19 cellular contexts compared by ENCODE assay signal in the genomic region with DNA sequence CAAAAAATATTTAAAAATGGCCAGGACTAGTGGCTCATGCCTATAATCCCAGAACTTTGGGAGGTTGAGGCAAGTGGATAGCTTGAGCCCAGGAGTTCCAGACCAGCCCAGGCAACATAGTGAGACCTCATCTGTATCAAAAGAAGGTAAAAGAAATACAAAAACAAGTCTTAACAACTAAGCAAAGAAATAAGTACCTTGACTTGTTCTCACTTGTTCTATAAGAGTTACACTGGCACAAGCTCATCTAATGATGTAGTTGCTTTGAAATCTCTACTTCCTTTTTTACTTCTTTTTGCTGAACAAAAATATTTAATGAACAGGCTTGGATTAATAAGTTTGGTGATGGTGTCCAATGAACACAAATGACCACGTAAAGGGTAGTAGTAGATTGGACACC.
DNase-seq lines count a peak whose midpoint lies in the region; FAIRE-seq and TF ChIP-seq lines count a peak whose summit lies in the region.
"Had no signal": no experiment of that assay in that cellular context is flagged by ENCODE, and none has a peak within 500 bp of the region (broad histone marks: within the 10 kb centered on the region; RNA-seq: fewer than 3 reads in every experiment).

No MANE protein-coding gene starts in this region.

- H3K27me3 ChIP-seq in MM.1S (replicated peaks; ENCODE audit: insufficient read depth, low read length) (no peaks in the 10 kb centered on the region), bronchial epithelial cell (ENCODE audit: control insufficient read depth, insufficient read depth, low read length) (no peaks in the 10 kb centered on the region), parathyroid adenoma (ENCODE audit: control insufficient read depth, insufficient read depth, low read length) (no peaks in the 10 kb centered on the region), H9 (ENCODE audit: insufficient read depth, low read length) (no peaks in the 10 kb centered on the region)
- H3K27me3 ChIP-seq: adrenal gland, stomach had no signal

- H3K36me3 Mint-ChIP-seq in activated CD4-positive, alpha-beta T cell treated with anti-CD3 and anti-CD28 coated beads, Interleukin-2, amount 10 ng/mL, durations not matched to agents 24 days and 14 days (ENCODE audit: low read depth): peaks cover 5% of the 10 kb centered on the region
- H3K36me3 Mint-ChIP-seq in H9 (ENCODE audit: insufficient read depth in 1 of 3, low read depth in 3 of 3): peaks cover 0 to 5% (median 2%) of the 10 kb centered on the region in 3 experiments; a peak in 4 of 7 replicates

- H3K4me1 ChIP-seq in MM.1S (ENCODE audit: low read length) (peaks cover 54% of the 10 kb centered on the region), parathyroid adenoma (peaks cover 45% of the 10 kb centered on the region), H9 (ENCODE audit: insufficient read depth, low read length) (no peaks in the 10 kb centered on the region)

- no peaks in the 10 kb centered on the region for H3K79me1 ChIP-seq in H9 (ENCODE audit: insufficient read depth, low read depth, low read length, poor library complexity, severe bottlenecking)

- H3K4ac ChIP-seq in H9 (ENCODE audit: low read depth, low read length): no peak overlapping the region

- H3K36me3 ChIP-seq in MM.1S (replicated peaks; ENCODE audit: insufficient read depth, low read length) (no peaks in the 10 kb centered on the region), bronchial epithelial cell (ENCODE audit: control insufficient read depth, insufficient read depth, low read length) (no peaks in the 10 kb centered on the region), parathyroid adenoma (ENCODE audit: control insufficient read depth, insufficient read depth, low read length) (no peaks in the 10 kb centered on the region)
- H3K36me3 ChIP-seq: adrenal gland, stomach had no signal

- WGBS in H9 (ENCODE audit: extremely low coverage, insufficient read length, low lambda C conversion rate): no CpG with 5 or more reads among the region's 1 CpG

- H3K14ac ChIP-seq in H9 (ENCODE audit: insufficient read depth, low read length): no peak overlapping the region

- intact Hi-C loops in activated CD4-positive, alpha-beta T cell treated with anti-CD3 and anti-CD28 coated beads, Interleukin-2, amount 10 ng/mL, durations not matched to agents 24 days and 14 days (cut with micrococcal nuclease): loop anchor here (2.0 to 5.0 kb wide), 2 partner anchors 71 to 293 kb away; a partner anchor contains a TSS

- no peaks in the 10 kb centered on the region for H3K27me3 Mint-ChIP-seq in activated CD4-positive, alpha-beta T cell treated with anti-CD3 and anti-CD28 coated beads, Interleukin-2, amount 10 ng/mL, durations not matched to agents 24 days and 14 days
- H3K27me3 Mint-ChIP-seq in H9 (ENCODE audit: low read depth): no peaks in the 10 kb centered on the region
- H3K27me3 Mint-ChIP-seq: activated CD4-positive, alpha-beta T cell treated with anti-CD3 and anti-CD28 coated beads, Interleukin-2, amount 10 ng/mL, durations not matched to agents 7 days and 5 days; activated T-cell treated with anti-CD3 and anti-CD28 coated beads, Interleukin-2, amount 50 U/mL, for 24 hours had no signal

- H3K4me2 ChIP-seq in MM.1S (ENCODE audit: low read depth, low read length) (no peak overlapping the region), parathyroid adenoma (ENCODE audit: low read length) (no peak overlapping the region), H9 (ENCODE audit: insufficient read depth, insufficient read length, low read length) (no peak overlapping the region)

- no peaks in the 10 kb centered on the region for H3K23me2 ChIP-seq in H9 (ENCODE audit: insufficient read length, low read depth, low read length, poor library complexity, severe bottlenecking)

- FAIRE-seq in bronchial epithelial cell (lab: Jason Lieb, UNC): no peak
- FAIRE-seq: urothelium cell line had no signal

- peaks cover 36% of the 10 kb centered on the region for H3F3A ChIP-seq in MM.1S (ENCODE audit: insufficient read depth, low read length)

- peaks cover 4% of the 10 kb centered on the region for H3K9me3 Mint-ChIP-seq in activated CD4-positive, alpha-beta T cell treated with anti-CD3 and anti-CD28 coated beads, Interleukin-2, amount 10 ng/mL, durations not matched to agents 24 days and 14 days
- peaks cover 0 to 3% of the 10 kb centered on the region in 2 experiments; a peak in 3 of 5 replicates for H3K9me3 Mint-ChIP-seq in H9

- no peak overlapping the region for H3K9ac ChIP-seq in MM.1S (ENCODE audit: low read length)
- H3K9ac ChIP-seq in parathyroid adenoma: no peak overlapping the region
- no peak overlapping the region for H3K9ac ChIP-seq in H9 (ENCODE audit: extremely low read depth, insufficient read length, low read length)

- no peak overlapping the region for H3K18ac ChIP-seq in H9 (ENCODE audit: insufficient read length, low read depth, low read length)

- DNase-seq in activated CD4-positive, alpha-beta T cell treated with anti-CD3 and anti-CD28 coated beads, Interleukin-2, amount 10 ng/mL, durations not matched to agents 24 days and 14 days: no peak
- DNase-seq in activated CD4-positive, alpha-beta T cell treated with anti-CD3 and anti-CD28 coated beads for 1 hour: no peak
- DNase-seq in MM.1S (no peak), bronchial epithelial cell (ENCODE audit: low read depth) (peak; percentile 89), H9 (no peak), NCI-H2171 (lab: John Stamatoyannopoulos, UW) (no peak), NCI-H2196 treated with DMSO at 0.1 percent for 48 hours (lab: John Stamatoyannopoulos, UW; ENCODE audit: unreplicated experiment) (no peak)
- DNase-seq: activated CD4-positive, alpha-beta T cell treated with anti-CD3 and anti-CD28 coated beads, Interleukin-2, amount 10 ng/mL, durations not matched to agents 7 days and 5 days; activated T-cell treated with anti-CD3 and anti-CD28 coated beads, Interleukin-2, amount 50 U/mL, for 24 hours; adrenal gland; central memory CD4-positive, alpha-beta T cell; kidney glomerular epithelial cell; NCI-H187; SIG-M5; stimulated activated CD4-positive, alpha-beta T cell treated with anti-CD3 and anti-CD28 coated beads, Interleukin-15, amount 100 ng/mL, for 24 hours; T1000 had no signal

- H4K5ac ChIP-seq in H9 (ENCODE audit: insufficient read length, low read depth, low read length): no peak overlapping the region

- no peaks in the 10 kb centered on the region for H3K9me2 ChIP-seq in MM.1S (replicated peaks; ENCODE audit: insufficient read depth, low read length)

- H3K23ac ChIP-seq in H9 (ENCODE audit: insufficient read length, low read depth, low read length): no peak overlapping the region

- no peak overlapping the region for H3T11ph ChIP-seq in H9 (ENCODE audit: low read length)

- H4K20me1 ChIP-seq in MM.1S (ENCODE audit: insufficient read depth, low read length) (no peaks in the 10 kb centered on the region), H9 (ENCODE audit: control insufficient read depth, insufficient read depth, insufficient read length) (no peaks in the 10 kb centered on the region)

- H2AK5ac ChIP-seq in H9 (ENCODE audit: insufficient read length, low read length): no peak overlapping the region

- 0 out of 2 replicates have a peak overlapping the region, but pooled peaks have one; percentile 17 for H2AFZ ChIP-seq in MM.1S (ENCODE audit: low read length)
- H2AFZ ChIP-seq in parathyroid adenoma: no peak overlapping the region
- no peak overlapping the region for H2AFZ ChIP-seq in H9 (ENCODE audit: low read length)

- H3K79me2 ChIP-seq in MM.1S (ENCODE audit: low read length): no peaks in the 10 kb centered on the region
- H3K79me2 ChIP-seq in parathyroid adenoma: peaks cover 26% of the 10 kb centered on the region
- H3K79me2 ChIP-seq in H9 (ENCODE audit: insufficient read depth, low read length): no peaks in the 10 kb centered on the region

- no peak overlapping the region for H2BK120ac ChIP-seq in H9 (ENCODE audit: low read depth, low read length, poor library complexity, severe bottlenecking)

- H2BK20ac ChIP-seq in H9 (ENCODE audit: low read depth, low read length, poor library complexity, severe bottlenecking): no peak overlapping the region

- no peak overlapping the region for H2BK5ac ChIP-seq in H9 (ENCODE audit: insufficient read length, low read length)

- no peak overlapping the region for H3K4me3 ChIP-seq in MM.1S (ENCODE audit: low read length)
- H3K4me3 ChIP-seq in bronchial epithelial cell (ENCODE audit: low read depth, low read length): no peak overlapping the region
- H3K4me3 ChIP-seq in parathyroid adenoma (ENCODE audit: low read depth, low read length): no peak overlapping the region
- H3K4me3 ChIP-seq: adrenal gland, stomach had no signal

- no peak overlapping the region; the same call in 1 of the 2 replicates for H3K27ac ChIP-seq in MM.1S (ENCODE audit: low read length)
- peak overlapping the region; percentile 98 for H3K27ac ChIP-seq in parathyroid adenoma
- no peak overlapping the region for H3K27ac ChIP-seq in H9 (ENCODE audit: insufficient read length, low read depth, low read length)
- H3K27ac ChIP-seq: stomach had no signal

- no peak overlapping the region for H3K56ac ChIP-seq in H9 (ENCODE audit: insufficient read length, low read depth, low read length)

- H4K8ac ChIP-seq in H9 (replicated peaks; ENCODE audit: insufficient read length, low read depth, low read length): no peak overlapping the region

- no peak overlapping the region for H2BK12ac ChIP-seq in H9 (ENCODE audit: insufficient read length, low read depth, low read length)

- H3K27ac Mint-ChIP-seq in activated CD4-positive, alpha-beta T cell treated with anti-CD3 and anti-CD28 coated beads, Interleukin-2, amount 10 ng/mL, durations not matched to agents 24 days and 14 days: peak overlapping the region; percentile 7
- H3K27ac Mint-ChIP-seq in H9: no peak overlapping the region

- H2BK15ac ChIP-seq in H9 (ENCODE audit: low read depth, low read length): no peak overlapping the region

- H3K4me1 Mint-ChIP-seq in activated CD4-positive, alpha-beta T cell treated with anti-CD3 and anti-CD28 coated beads, Interleukin-2, amount 10 ng/mL, durations not matched to agents 24 days and 14 days: peaks cover 53% of the 10 kb centered on the region
- H3K4me1 Mint-ChIP-seq in H9: peaks cover 10 to 13% of the 10 kb centered on the region in 2 experiments

- H4K91ac ChIP-seq in H9 (ENCODE audit: insufficient read length, low read depth, low read length): no peak overlapping the region

- H3K4me3 Mint-ChIP-seq in activated CD4-positive, alpha-beta T cell treated with anti-CD3 and anti-CD28 coated beads, Interleukin-2, amount 10 ng/mL, durations not matched to agents 24 days and 14 days: no peak overlapping the region
- no peak overlapping the region for H3K4me3 Mint-ChIP-seq in H9
- H3K4me3 Mint-ChIP-seq: activated CD4-positive, alpha-beta T cell treated with anti-CD3 and anti-CD28 coated beads, Interleukin-2, amount 10 ng/mL, durations not matched to agents 7 days and 5 days; activated T-cell treated with anti-CD3 and anti-CD28 coated beads, Interleukin-2, amount 50 U/mL, for 24 hours had no signal

- H3K9me3 ChIP-seq in MM.1S (replicated peaks; ENCODE audit: insufficient read depth, low read length): no peaks in the 10 kb centered on the region
- H3K9me3 ChIP-seq in parathyroid adenoma (ENCODE audit: control insufficient read depth, low read length): no peaks in the 10 kb centered on the region
- no peaks in the 10 kb centered on the region for H3K9me3 ChIP-seq in H9 (ENCODE audit: control insufficient read depth, low read depth, low read length)
- H3K9me3 ChIP-seq: adrenal gland, stomach had no signal

- no peak for TF ChIP-seq CTCF in MM.1S (IDR thresholded peaks at IDR 0.05; ENCODE audit: low read length)
- TF ChIP-seq CTCF in bronchial epithelial cell (IDR thresholded peaks at IDR 0.05; ENCODE audit: insufficient read depth, low read length, severe bottlenecking): no peak
- no peak for TF ChIP-seq CTCF in parathyroid adenoma (IDR thresholded peaks at IDR 0.05)
- TF ChIP-seq CTCF in H9 (conservative IDR thresholded peaks at IDR 0.05): no peak
